Comparison of ENCODE assay signal across 12 cellular contexts in genomic region chr14:66174453-66174891, GRCh38.
A peak's percentile ranks its signal among the peaks of the same experiment; 100 is the strongest.
DNase-seq lines count a peak whose midpoint lies in the region; TF ChIP-seq lines count a peak whose summit lies in the region.
"Had no signal": no experiment of that assay in that cellular context is flagged by ENCODE, and none has a peak within 500 bp of the region (broad histone marks: within the 10 kb centered on the region; RNA-seq: fewer than 3 reads in every experiment).

No MANE protein-coding gene starts in this region.

- no peaks in the 10 kb centered on the region for H3K79me2 ChIP-seq in neural progenitor cell (ENCODE audit: low read depth)

- H3K4me1 Mint-ChIP-seq in endodermal cell, result peaks cover 9% of the 10 kb centered on the region
- H3K4me1 Mint-ChIP-seq in neural progenitor cell, result peaks cover 8% of the 10 kb centered on the region

- WGBS in endodermal cell (ENCODE audit: insufficient coverage in 1 of 2, insufficient read length in 1 of 2), 2 experiments, result 93% methylated on average over 1 of the region's 1 CpG; no CpG with 5 or more reads in 1 of the 2 experiments

- peak overlapping the region; percentile 36 for H2AFZ ChIP-seq in neural progenitor cell (replicated peaks)

- peaks cover 5% of the 10 kb centered on the region for H3K9me3 ChIP-seq in endodermal cell (ENCODE audit: control insufficient read depth, low read length)
- H3K9me3 ChIP-seq in neural progenitor cell (ENCODE audit: low read depth), result no peaks in the 10 kb centered on the region

- no peaks in the 10 kb centered on the region for H3K36me3 ChIP-seq in endodermal cell (ENCODE audit: control insufficient read depth, insufficient read depth, low read length)
- no peaks in the 10 kb centered on the region for H3K36me3 ChIP-seq in neural progenitor cell

- H3K9me3 Mint-ChIP-seq in endodermal cell (peaks cover 15% of the 10 kb centered on the region), neural progenitor cell (no peaks in the 10 kb centered on the region)

- H3K36me3 Mint-ChIP-seq in endodermal cell (ENCODE audit: low read depth) (no peaks in the 10 kb centered on the region), neural progenitor cell (no peaks in the 10 kb centered on the region)

- H3K27ac ChIP-seq in endodermal cell (ENCODE audit: low read depth, low read length) (peak overlapping the region; percentile 25), neural progenitor cell (no peak overlapping the region), coronary artery (no peak overlapping the region)
- H3K27ac ChIP-seq: C4-2B had no signal

- H3K27ac Mint-ChIP-seq in endodermal cell (no peak overlapping the region), neural progenitor cell (no peak overlapping the region)

- H3K4me2 ChIP-seq in neural progenitor cell, result no peak overlapping the region

- H3K27me3 ChIP-seq in endodermal cell (ENCODE audit: control insufficient read depth, insufficient read depth, low read length, poor library complexity, severe bottlenecking) (no peaks in the 10 kb centered on the region), neural progenitor cell (no peaks in the 10 kb centered on the region)

- H3K4me3 Mint-ChIP-seq in endodermal cell, result no peak overlapping the region
- no peak overlapping the region for H3K4me3 Mint-ChIP-seq in neural progenitor cell

- H3F3A ChIP-seq in neural progenitor cell (ENCODE audit: low read depth), result no peaks in the 10 kb centered on the region

- H3K27me3 Mint-ChIP-seq in endodermal cell (ENCODE audit: insufficient read depth) (peaks cover 2% of the 10 kb centered on the region), neural progenitor cell (ENCODE audit: insufficient read depth, low read depth) (no peaks in the 10 kb centered on the region)

- TF ChIP-seq CTCF in endodermal cell (conservative IDR thresholded peaks at IDR 0.05) (no peak), neural progenitor cell (IDR thresholded peaks at IDR 0.05) (no peak), coronary artery (IDR thresholded peaks at IDR 0.05) (no peak)

- H3K9ac ChIP-seq in endodermal cell (ENCODE audit: extremely low read depth, low read length, poor library complexity, severe bottlenecking) (no peak overlapping the region), neural progenitor cell (no peak overlapping the region)

- H4K20me1 ChIP-seq in neural progenitor cell (ENCODE audit: low read depth), result no peaks in the 10 kb centered on the region

- H3K4me1 ChIP-seq in endodermal cell (ENCODE audit: control insufficient read depth, insufficient read depth, low read length) (peaks cover 5% of the 10 kb centered on the region), neural progenitor cell (peaks cover 8% of the 10 kb centered on the region)

- DNase-seq in NCI-H146 (lab: John Stamatoyannopoulos, UW), result peak; percentile 7
- no peak for DNase-seq in NCI-H146 treated with DMSO at 0.1 percent for 48 hours (lab: John Stamatoyannopoulos, UW; ENCODE audit: unreplicated experiment)
- peak; percentile 37 for DNase-seq in H4 (ENCODE audit: low spot score)
- no peak for DNase-seq in endodermal cell
- no peak for DNase-seq in neural progenitor cell (ENCODE audit: low spot score)
- DNase-seq in HT-29 (ENCODE audit: low spot score), result no peak
- DNase-seq in coronary artery (ENCODE audit: low spot score), result no peak
- DNase-seq in activated CD4-positive, CD25-positive, alpha-beta regulatory T cell treated with anti-CD3 and anti-CD28 coated beads, Interleukin-2, amount 50 U/mL, for 72 hours, result no peak
- DNase-seq: COR-L47, NCI-H1694 treated with DMSO at 0.1 percent for 48 hours, RPMI8226 had no signal

- no peak overlapping the region for H3K4me3 ChIP-seq in endodermal cell (ENCODE audit: low read length)
- no peak overlapping the region for H3K4me3 ChIP-seq in neural progenitor cell
- no peak overlapping the region for H3K4me3 ChIP-seq in coronary artery

Comparison
In these comparisons a context has a peak if more than half of its experiments do, and no peak if none do; other contexts are left out.
1. DNase-seq: peak in NCI-H146 (single experiment) and H4 (single experiment); none in NCI-H146 treated with DMSO at 0.1 percent for 48 hours (single experiment), endodermal cell (single experiment), neural progenitor cell (single experiment), HT-29 (single experiment), coronary artery (single experiment) and activated CD4-positive, CD25-positive, alpha-beta regulatory T cell treated with anti-CD3 and anti-CD28 coated beads, Interleukin-2, amount 50 U/mL, for 72 hours (single experiment).